In genomic region chr5:143700994-143701393, GRCh38 we compare ENCODE assay signal across 18 cellular contexts.
DNase-seq lines count a peak whose midpoint lies in the region; ATAC-seq and TF ChIP-seq lines count a peak whose summit lies in the region.
"Had no signal": no experiment of that assay in that cellular context is flagged by ENCODE, and none has a peak within 500 bp of the region (broad histone marks: within the 10 kb centered on the region; RNA-seq: fewer than 3 reads in every experiment).

No MANE protein-coding gene starts in this region.

- BruUV-seq in PC-9 (replicated peaks; lab: Mats Ljungman, UMichigan), result no TSS peak

- no peak for TF ChIP-seq POLR2A in transverse colon (IDR thresholded peaks at IDR 0.05)

- intact Hi-C loops in left ventricle myocardium inferior (cut with micrococcal nuclease) (no loop called here), left ventricle myocardium superior (cut with micrococcal nuclease) (no loop called here), PC-9 (cut with micrococcal nuclease; ENCODE audit: unreplicated experiment) (no loop called here), transverse colon (cut with DNase I; ENCODE audit: low total_unique reads) (no loop called here)

- no peaks in the 10 kb centered on the region for H3K9me2 ChIP-seq in PC-9 (ENCODE audit: insufficient read depth)

- H4K20me1 ChIP-seq in PC-9 (ENCODE audit: insufficient read depth), result no peaks in the 10 kb centered on the region

- H3K36me3 ChIP-seq in left ventricle myocardium inferior (no peaks in the 10 kb centered on the region), PC-9 (ENCODE audit: low read depth) (no peaks in the 10 kb centered on the region), transverse colon (no peaks in the 10 kb centered on the region)
- H3K36me3 ChIP-seq: SJCRH30 had no signal

- no peak for ATAC-seq in left ventricle myocardium superior

- POLR2A ChIA-PET in PC-9 (lab: Charles Lee; ENCODE audit: unreplicated experiment), result no interaction called here

- no peak overlapping the region for H2AFZ ChIP-seq in PC-9

- no peaks in the 10 kb centered on the region for H3K4me1 ChIP-seq in left ventricle myocardium inferior
- H3K4me1 ChIP-seq in PC-9 (replicated peaks; ENCODE audit: insufficient read depth), result no peaks in the 10 kb centered on the region
- no peaks in the 10 kb centered on the region for H3K4me1 ChIP-seq in transverse colon
- H3K4me1 ChIP-seq: SJCRH30 had no signal

- TF ChIP-seq EP300 in transverse colon (IDR thresholded peaks at IDR 0.05; ENCODE audit: low read depth), result no peak

- in situ Hi-C loops in transverse colon (cut with MboI; ENCODE audit: low pct_ligation_motif_present in 1 of 4, low pct_unique_long_range_greater_than_20kb in 1 of 4, low sequenced_read_pairs in 3 of 4), result no loop called here

- CTCF ChIA-PET in PC-9 (lab: Charles Lee), result no interaction called here

- DNase-seq in left ventricle myocardium inferior (no peak), left ventricle myocardium superior (no peak), PC-9 (no peak), fibroblast of mammary gland (ENCODE audit: low read depth) (no peak), transverse colon (no peak), NCI-H774 (lab: John Stamatoyannopoulos, UW) (no peak), GF-D8 (lab: John Stamatoyannopoulos, UW) (no peak), NCI-H1048 (lab: John Stamatoyannopoulos, UW) (no peak)
- DNase-seq: Calu3; CD4-positive, alpha-beta T cell; DMS79 treated with DMSO at 0.1 percent for 48 hours; GOT3; MM.1S; NCI-H1930; NCI-H2171 treated with DMSO at 0.1 percent for 48 hours; RPMI8226; SJCRH30 had no signal

- WGBS in transverse colon (ENCODE audit: low coverage in 1 of 2), 2 donors, result 64 to 84% methylated on average over 2 of the region's 2 CpGs

- H3K9me3 ChIP-seq in left ventricle myocardium inferior (replicated peaks) (no peaks in the 10 kb centered on the region), PC-9 (ENCODE audit: insufficient read depth, low read depth) (no peaks in the 10 kb centered on the region), transverse colon (no peaks in the 10 kb centered on the region)
- H3K9me3 ChIP-seq: SJCRH30 had no signal

- no peak overlapping the region for H3K4me2 ChIP-seq in PC-9
- H3K4me2 ChIP-seq: KMS-11 had no signal

- H3K27ac ChIP-seq in left ventricle myocardium inferior (replicated peaks) (no peak overlapping the region), PC-9 (no peak overlapping the region), transverse colon (no peak overlapping the region)
- H3K27ac ChIP-seq: KMS-11, SJCRH30 had no signal

- H3K27me3 ChIP-seq in left ventricle myocardium inferior (ENCODE audit: low read depth) (no peaks in the 10 kb centered on the region), PC-9 (ENCODE audit: insufficient read depth, low read depth) (no peaks in the 10 kb centered on the region), transverse colon (no peaks in the 10 kb centered on the region)
- H3K27me3 ChIP-seq: SJCRH30 had no signal

- no peak overlapping the region for H3K4me3 ChIP-seq in left ventricle myocardium inferior
- H3K4me3 ChIP-seq in PC-9, result no peak overlapping the region
- no peak overlapping the region for H3K4me3 ChIP-seq in fibroblast of mammary gland (ENCODE audit: control insufficient read depth, low read depth, low read length)
- no peak overlapping the region for H3K4me3 ChIP-seq in transverse colon
- H3K4me3 ChIP-seq: SJCRH30 had no signal

- no peaks in the 10 kb centered on the region for H3F3A ChIP-seq in PC-9 (ENCODE audit: insufficient read depth, low read depth)

- peak; percentile 20 for TF ChIP-seq CTCF in left ventricle myocardium inferior (IDR thresholded peaks at IDR 0.05; ENCODE audit: borderline replicate concordance)
- 0 out of 2 replicates have a peak, but pooled peaks have one; percentile 19 for TF ChIP-seq CTCF in PC-9 (conservative IDR thresholded peaks at IDR 0.05)
- peak; percentile 9 for TF ChIP-seq CTCF in fibroblast of mammary gland (conservative IDR thresholded peaks at IDR 0.05; ENCODE audit: control insufficient read depth, insufficient read depth, low read depth, low read length)
- no peak for TF ChIP-seq CTCF in transverse colon (IDR thresholded peaks at IDR 0.05)

- no peaks in the 10 kb centered on the region for H3K79me2 ChIP-seq in PC-9 (ENCODE audit: low read depth)

Comparison
In these comparisons a context has a peak if more than half of its experiments do, and no peak if none do; other contexts are left out.
1. CTCF ChIP-seq: peak in left ventricle myocardium inferior (single experiment), PC-9 (single experiment) and fibroblast of mammary gland (single experiment); none in transverse colon (0 of 5).